Comparison of ENCODE assay signal across 8 cellular contexts in the genomic region with DNA sequence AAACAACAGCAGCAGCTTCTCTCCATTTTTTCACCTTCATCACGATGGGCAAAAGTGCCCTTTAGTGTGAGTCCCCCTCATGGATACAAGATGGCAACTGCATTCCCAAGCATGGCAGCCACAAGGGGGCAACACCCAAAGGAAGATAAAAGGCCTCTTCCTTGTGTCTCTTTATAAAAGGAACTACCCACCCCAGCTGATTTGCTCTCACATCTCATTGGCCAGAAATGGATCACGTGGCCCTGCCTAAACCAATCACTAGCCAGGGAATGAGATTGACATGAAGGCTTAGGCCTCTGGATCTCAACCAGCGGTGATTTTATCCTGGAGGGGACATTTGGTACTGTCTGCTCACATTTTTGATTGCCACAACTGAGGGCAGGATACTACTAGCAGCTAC. TPM values are rescaled to one million over a fixed set of nuclear protein-coding genes. Genes with fewer than 3 reads are reported as not detected.
DNase-seq lines count a peak whose midpoint lies in the region; ATAC-seq and TF ChIP-seq lines count a peak whose summit lies in the region.

No MANE protein-coding gene starts in this region.

- intact Hi-C loops in heart right ventricle (cut with DNase I), result loop anchor here in 8 of 10 donors (2.0 to 10.0 kb wide), 9 partner anchors 80 to 783 kb away; a partner anchor contains a TSS

- no peaks in the 10 kb centered on the region for H4K20me1 ChIP-seq in GM23248 (ENCODE audit: insufficient read depth)

- peak in 7 of 9 donors; percentile 14 to 45 (median 32) for TF ChIP-seq CTCF in heart right ventricle (IDR thresholded peaks at IDR 0.05)

- H3K27me3 ChIP-seq in GM23248 (replicated peaks; ENCODE audit: insufficient read depth) (no peaks in the 10 kb centered on the region), heart right ventricle (no peaks in the 10 kb centered on the region)

- H3K4me1 Mint-ChIP-seq in activated T-cell treated with anti-CD3 and anti-CD28 coated beads, Interleukin-2, amount 50 U/mL, for 4 hours (ENCODE audit: low read depth), result peaks cover 7% of the 10 kb centered on the region

- H3K36me3 Mint-ChIP-seq in activated T-cell treated with anti-CD3 and anti-CD28 coated beads, Interleukin-2, amount 50 U/mL, for 4 hours (ENCODE audit: insufficient read depth), result no peaks in the 10 kb centered on the region

- no peak overlapping the region for H3K4me2 ChIP-seq in GM23248 (ENCODE audit: unreplicated experiment)

- peak; percentile 79 to 82 for ATAC-seq in activated T-cell treated with anti-CD3 and anti-CD28 coated beads, Interleukin-2, amount 50 U/mL, for 4 hours
- peak in 4 of 8 donors; percentile 15 to 53 (median 37) for ATAC-seq in heart right ventricle
- ATAC-seq in GM18517 (IDR thresholded peaks at IDR 0.05; ENCODE audit: unreplicated experiment), result no peak

- H3K9me3 ChIP-seq in GM23248 (ENCODE audit: low read depth) (no peaks in the 10 kb centered on the region), heart right ventricle (no peaks in the 10 kb centered on the region)

- H3K27ac ChIP-seq in GM23248, result no peak overlapping the region
- no peak overlapping the region for H3K27ac ChIP-seq in heart right ventricle

- H3K4me1 ChIP-seq in GM23248 (ENCODE audit: insufficient read depth), result peaks cover 4% of the 10 kb centered on the region
- peaks cover 0 to 19% (median 6%) of the 10 kb centered on the region in 9 donors for H3K4me1 ChIP-seq in heart right ventricle

- no peak overlapping the region for H3K4me3 Mint-ChIP-seq in activated T-cell treated with anti-CD3 and anti-CD28 coated beads, Interleukin-2, amount 50 U/mL, for 4 hours

- H3K36me3 ChIP-seq in GM23248 (ENCODE audit: low read depth) (no peaks in the 10 kb centered on the region), heart right ventricle (no peaks in the 10 kb centered on the region)

- no peaks in the 10 kb centered on the region for H3K9me2 ChIP-seq in GM23248 (ENCODE audit: insufficient read depth)

- H3K27me3 Mint-ChIP-seq in activated T-cell treated with anti-CD3 and anti-CD28 coated beads, Interleukin-2, amount 50 U/mL, for 4 hours (ENCODE audit: low read depth), result no peaks in the 10 kb centered on the region

- H3K4me3 ChIP-seq in GM23248, result no peak overlapping the region
- H3K4me3 ChIP-seq in heart right ventricle, result no peak overlapping the region

- peaks cover 4% of the 10 kb centered on the region for H3F3A ChIP-seq in GM23248 (ENCODE audit: insufficient read depth)

- no peak overlapping the region for H2AFZ ChIP-seq in GM23248

- H3K9ac ChIP-seq in GM23248, result no peak overlapping the region

- WGBS in GM23248 (ENCODE audit: low coverage in 1 of 2, low lambda C conversion rate in 2 of 2, missing lambda C conversion rate in 2 of 2), 2 experiments, result 92 to 94% methylated on average over 3 of the region's 3 CpGs
- 89% methylated on average over 3 of the region's 3 CpGs for WGBS in heart right ventricle, 2 donors

- in situ Hi-C loops in GM23248 (cut with MboI), result no loop called here

- no peaks in the 10 kb centered on the region for H3K79me2 ChIP-seq in GM23248 (ENCODE audit: insufficient read depth)

- DNase-seq in CD1c-positive myeloid dendritic cell (ENCODE audit: extremely low spot score), result peak; percentile 73
- DNase-seq in GM23248, result peak; percentile 66
- DNase-seq in NCI-H748 treated with DMSO at 0.1 percent for 48 hours (lab: John Stamatoyannopoulos, UW), result peak; percentile 37
- DNase-seq in activated T-cell treated with anti-CD3 and anti-CD28 coated beads, Interleukin-2, amount 50 U/mL, for 4 hours, result no peak
- no peak for DNase-seq in heart right ventricle
- DNase-seq in stimulated activated CD4-positive, alpha-beta T cell treated with anti-CD3 and anti-CD28 coated beads, Interleukin-4, amount 100 ng/mL, for 4 hours, result peak; percentile 3 to 9
- no peak for DNase-seq in GM19240 (ENCODE audit: insufficient read length, low spot score)

- no peaks in the 10 kb centered on the region for H3K9me3 Mint-ChIP-seq in activated T-cell treated with anti-CD3 and anti-CD28 coated beads, Interleukin-2, amount 50 U/mL, for 4 hours

RNA-seq across cellular contexts. Expression of a gene that starts 21.9 kb away (rescaled TPM):
- total RNA-seq in GM23248 (2014; rRNA removed; shearing (Covaris generic)), result 9.5 and 9.7 TPM in 2 replicates
- polyA plus RNA-seq in GM23248 (2016; fragmentation: Nextera tagmentation; extraction: Ambion mirVana) (10.6 and 14.0 TPM in 2 replicates), heart right ventricle (1 to 10 TPM; 5.1 TPM)
- total RNA-seq in activated T-cell treated with anti-CD3 and anti-CD28 coated beads, Interleukin-2, amount 50 U/mL, for 4 hours, result 1 to 10 TPM; 1.7 to 2.0 (median 1.7) TPM
- total RNA-seq in heart right ventricle, result 10 to 100 TPM in 2 of 10 donors, 1 to 10 TPM in 8; 7.5 to 11.7 (median 8.5) TPM

RNA-seq across cellular contexts. Expression of a gene that starts 53.9 kb away (rescaled TPM):
- 21.2 and 29.7 TPM in 2 replicates for total RNA-seq in GM23248 (2014; rRNA removed; shearing (Covaris generic))
- 8.5 and 12.3 TPM in 2 replicates for polyA plus RNA-seq in GM23248 (2016; fragmentation: Nextera tagmentation; extraction: Ambion mirVana)
- 1 to 10 TPM; 5.9 to 6.8 (median 6.4) TPM for total RNA-seq in activated T-cell treated with anti-CD3 and anti-CD28 coated beads, Interleukin-2, amount 50 U/mL, for 4 hours
- 1 to 10 TPM; 3.7 to 8.3 (median 5.3) TPM for total RNA-seq in heart right ventricle
- polyA plus RNA-seq in heart right ventricle, result 1 to 10 TPM; 5.9 to 7.8 TPM

Comparison
In these comparisons a context has a peak if more than half of its experiments do, and no peak if none do; other contexts are left out.
1. DNase-seq: peak in CD1c-positive myeloid dendritic cell (single experiment), GM23248 (single experiment), NCI-H748 treated with DMSO at 0.1 percent for 48 hours (single experiment) and stimulated activated CD4-positive, alpha-beta T cell treated with anti-CD3 and anti-CD28 coated beads, Interleukin-4, amount 100 ng/mL, for 4 hours (2 of 2); none in activated T-cell treated with anti-CD3 and anti-CD28 coated beads, Interleukin-2, amount 50 U/mL, for 4 hours (single experiment), heart right ventricle (0 of 2) and GM19240 (single experiment).